In the genomic region with DNA sequence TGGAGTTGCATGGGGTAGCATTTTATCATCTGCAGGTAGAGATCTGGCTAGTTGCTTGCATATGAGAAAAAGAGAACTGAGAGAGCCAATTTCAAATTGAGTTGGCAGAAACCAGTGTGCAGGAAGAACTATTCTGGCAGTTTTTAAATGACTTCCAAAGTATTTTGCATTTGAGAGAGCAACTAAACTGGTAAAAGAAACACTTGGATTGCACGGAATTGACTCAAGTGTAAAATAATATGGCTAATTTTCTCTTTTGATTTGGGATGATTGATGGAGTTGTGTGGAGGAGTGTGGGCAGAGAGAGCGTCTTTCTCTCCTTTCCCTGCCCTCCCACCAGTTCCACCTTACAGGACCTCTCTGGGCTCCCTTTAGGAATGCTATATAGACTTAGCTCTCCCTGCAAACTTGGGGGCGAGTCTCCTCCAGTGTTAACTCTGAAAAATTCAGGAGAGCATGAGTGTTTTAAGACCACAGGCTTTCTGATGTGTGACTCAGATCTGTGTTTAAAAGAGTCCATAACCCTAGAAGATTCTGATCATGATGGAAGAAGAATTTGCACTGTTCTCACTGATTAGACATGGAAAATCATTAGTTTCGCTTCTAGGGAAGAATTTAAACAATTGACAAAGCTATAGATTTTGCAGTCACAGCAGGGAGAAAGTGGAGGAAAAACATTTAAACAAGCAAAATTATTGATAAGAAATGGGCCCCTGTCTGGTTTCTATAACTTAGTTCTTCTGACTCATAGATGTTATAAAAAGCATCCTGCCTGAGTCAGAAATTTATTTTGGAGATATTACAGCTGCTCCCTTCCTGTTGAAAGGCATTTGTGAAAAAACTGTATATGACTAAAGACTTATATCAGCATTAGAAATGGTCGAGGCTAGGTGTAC, we compare ENCODE assay signal across 8 cellular contexts. TPM values are rescaled to one million over a fixed set of nuclear protein-coding genes. Genes with fewer than 3 reads are reported as not detected.
DNase-seq lines count a peak whose midpoint lies in the region; ATAC-seq, FAIRE-seq and TF ChIP-seq lines count a peak whose summit lies in the region.

No MANE protein-coding gene starts in this region.

- TF ChIP-seq EP300 in K562 (IDR thresholded peaks at IDR 0.05; ENCODE audit: low read length), result no peak

- H3K27me3 ChIP-seq in K562 (ENCODE audit: control insufficient read depth in 2 of 2, insufficient read depth in 2 of 2, low read length in 2 of 2) (0 out of 5 replicates have a peak, but pooled peaks cover 0 to 4% of the 10 kb centered on the region in 2 experiments), skeletal muscle satellite cell (ENCODE audit: control insufficient read depth, insufficient read depth, low read length) (no peaks in the 10 kb centered on the region)

- no peak for TF ChIP-seq RAD21 in K562 (CRISPR knock-in tag; conservative IDR thresholded peaks at IDR 0.05 in 1 of 2, IDR thresholded peaks at IDR 0.05 in 1 of 2)

- 6% methylated on average over 5 of the region's 5 CpGs for WGBS in K562 (ENCODE audit: insufficient coverage, low coverage, missing lambda C conversion rate)

- H3K27ac ChIP-seq in K562 (ENCODE audit: extremely low read depth, low read depth, low read length), result no peak overlapping the region

- peaks cover 7% of the 10 kb centered on the region for H3K36me3 Mint-ChIP-seq in glutamatergic neuron (ENCODE audit: unreplicated experiment)

- no peak for FAIRE-seq in K562 (lab: Jason Lieb, UNC)

- intact Hi-C loops in K562 (cut with micrococcal nuclease), result no loop called here

- no peak overlapping the region for H3K27ac Mint-ChIP-seq in glutamatergic neuron (ENCODE audit: unreplicated experiment)

- no peak for TF ChIP-seq POLR2A in K562 (conservative IDR thresholded peaks at IDR 0.05)

- no peaks in the 10 kb centered on the region for H3K9me3 Mint-ChIP-seq in glutamatergic neuron (ENCODE audit: unreplicated experiment)

- in situ Hi-C loops in K562 (cut with MboI), result no loop called here

- ATAC-seq in GM19467 (IDR thresholded peaks at IDR 0.05; ENCODE audit: unreplicated experiment), result peak; percentile 76
- peak; percentile 56 for ATAC-seq in HG03457 (IDR thresholded peaks at IDR 0.05; ENCODE audit: unreplicated experiment)
- no peak for ATAC-seq in K562

- H3K4me1 ChIP-seq in K562 (replicated peaks in 1 of 2; ENCODE audit: control insufficient read depth in 2 of 2, insufficient read depth in 2 of 2, low read length in 2 of 2) (peaks cover 3 to 10% of the 10 kb centered on the region in 2 experiments), skeletal muscle satellite cell (ENCODE audit: control insufficient read depth, insufficient read depth, low read length) (peaks cover 45% of the 10 kb centered on the region)

- H3K9ac ChIP-seq in K562 (ENCODE audit: insufficient read depth in 1 of 2, low read depth in 2 of 2, low read length in 2 of 2) (no peak overlapping the region), skeletal muscle satellite cell (ENCODE audit: low read depth, low read length) (peak overlapping the region; percentile 67)

- no peak overlapping the region for H2AFZ ChIP-seq in K562 (ENCODE audit: low read depth, low read length)

- peaks cover under 1% of the 10 kb centered on the region for H3K27me3 Mint-ChIP-seq in glutamatergic neuron (ENCODE audit: unreplicated experiment)

- CTCF ChIA-PET in K562 (lab: Yijun Ruan, JAX; ENCODE audit: low intra/inter-chr PET ratio), result no interaction called here

- H3K4me2 ChIP-seq in K562 (ENCODE audit: insufficient read depth, low read length) (no peak overlapping the region), skeletal muscle satellite cell (ENCODE audit: low read length) (peak overlapping the region; percentile 80)

- no peaks in the 10 kb centered on the region for H3K79me2 ChIP-seq in K562 (ENCODE audit: control insufficient read depth, insufficient read depth, low read length)

- no peak overlapping the region for H3K4me3 Mint-ChIP-seq in glutamatergic neuron (ENCODE audit: unreplicated experiment)

- no peaks in the 10 kb centered on the region for H3K36me3 ChIP-seq in K562 (ENCODE audit: control insufficient read depth, insufficient read depth, low read length)
- H3K36me3 ChIP-seq in skeletal muscle satellite cell (ENCODE audit: insufficient read depth, low read length), result no peaks in the 10 kb centered on the region

- POLR2A ChIA-PET in K562 (lab: Yijun Ruan, JAX), result no interaction called here

- no peaks in the 10 kb centered on the region for H4K20me1 ChIP-seq in K562 (replicated peaks; ENCODE audit: control insufficient read depth, insufficient read depth, low read length)

- H3K9me1 ChIP-seq in K562 (ENCODE audit: control insufficient read depth, insufficient read depth, low read length), result no peaks in the 10 kb centered on the region

- TF ChIP-seq CTCF in K562 (IDR thresholded peaks at IDR 0.05 in 2 of 3, conservative IDR thresholded peaks at IDR 0.05 in 1 of 3; ENCODE audit: insufficient read depth in 2 of 3, low read depth in 1 of 3, low read length in 3 of 3) (no peak), glutamatergic neuron (IDR thresholded peaks at IDR 0.05; ENCODE audit: partially characterized antibody, unreplicated experiment) (no peak)

- H3K9me3 ChIP-seq in K562 (replicated peaks; ENCODE audit: control insufficient read depth, insufficient read depth, low read depth, low read length), result no peaks in the 10 kb centered on the region; the same call in 1 of the 2 replicates
- H3K9me3 ChIP-seq in skeletal muscle satellite cell (replicated peaks; ENCODE audit: low read length), result no peaks in the 10 kb centered on the region

- no TSS peak for BruUV-seq in K562 (replicated peaks; lab: Mats Ljungman, UMichigan)

- H3K4me3 ChIP-seq in K562 (no peak overlapping the region), skeletal muscle satellite cell (ENCODE audit: low read length) (peak overlapping the region; percentile 58)

- H3K4me1 Mint-ChIP-seq in glutamatergic neuron (ENCODE audit: low read depth, unreplicated experiment), result peaks cover 2% of the 10 kb centered on the region

- DNase-seq in COLO829 (ENCODE audit: low spot score) (peak; percentile 7), K562 (ENCODE audit: extremely low read depth in 1 of 4, low spot score in 3 of 4) (no peak), NCI-H146 (lab: John Stamatoyannopoulos, UW) (no peak), NCI-H1105 treated with DMSO at 0.1 percent for 48 hours (lab: John Stamatoyannopoulos, UW) (no peak), glutamatergic neuron (no peak)

TF ChIP-seq in K562, 482 proteins besides CTCF, POLR2A, EP300 and RAD21 (continues in another document):
- TF ChIP-seq ZNF431 (CRISPR knock-in tag; IDR thresholded peaks at IDR 0.05) (no peak), MXI1 (IDR thresholded peaks at IDR 0.05; ENCODE audit: low read depth, low read length) (no peak), ETV5 (CRISPR knock-in tag; IDR thresholded peaks at IDR 0.05; ENCODE audit: low read depth) (no peak), PTBP1 (IDR thresholded peaks at IDR 0.05; ENCODE audit: low read depth, low read length) (no peak), C11orf30 (IDR thresholded peaks at IDR 0.05; ENCODE audit: low read depth) (no peak), CHD2 (IDR thresholded peaks at IDR 0.05; ENCODE audit: low read depth, low read length) (no peak), RBM17 (IDR thresholded peaks at IDR 0.05; ENCODE audit: borderline replicate concordance, low read depth, low read length) (no peak), FOS (IDR thresholded peaks at IDR 0.05; ENCODE audit: extremely low read depth, insufficient read length) (no peak), MEF2A (IDR thresholded peaks at IDR 0.05; ENCODE audit: control insufficient read depth, low read depth, low read length) (peak; percentile 76; the same call in 1 of the 2 replicates), RFX5 (IDR thresholded peaks at IDR 0.05; ENCODE audit: low read depth, low read length) (no peak), HNRNPUL1 (IDR thresholded peaks at IDR 0.05; ENCODE audit: low read length) (no peak), FOSL1 (tag; conservative IDR thresholded peaks at IDR 0.05) (peak; percentile 79), KLF1 (tag; IDR thresholded peaks at IDR 0.05) (no peak)

RNA-seq across cellular contexts. Expression of gene CTBS, which starts 24.9 kb away (rescaled TPM):
- 13.7 and 21.8 TPM in 2 replicates for total RNA-seq in K562 (2011; cell fraction: chromatin; rRNA removed; ENCODE audit: low replicate concordance)
- total RNA-seq in K562 (2011; cell fraction: nucleolus; rRNA removed), result 8.5 and 9.9 TPM in 2 replicates
- total RNA-seq in K562 (2011; cell fraction: nucleoplasm; rRNA removed), result 13.1 and 19.8 TPM in 2 replicates
- total RNA-seq in K562 (2014; rRNA removed) (5.8 and 6.5 TPM in 2 replicates), K562 (2014; rRNA removed; fragmentation: Illumina TruSeq; extraction: Trizol) (9.9 and 10.6 TPM in 2 replicates), K562 (2015; rRNA removed; fragmentation: Illumina TruSeq; extraction: Trizol) (6.9 and 7.2 TPM in 2 replicates), K562 (2021) (10.3 and 12.2 TPM in 2 replicates), glutamatergic neuron (ENCODE audit: unreplicated experiment) (2.0 TPM)
- polyA plus RNA-seq in K562 (2011; rRNA removed) (19.8 and 20.0 TPM in 2 replicates), K562 (2014; fragmentation: Illumina TruSeq; extraction: Trizol) (10.6 and 11.5 TPM in 2 replicates), K562 (2014; fragmentation: Nextera tagmentation; extraction: Ambion mirVana) (1 to 10 TPM; 3.0 to 4.7 TPM), K562 (2014; rRNA removed) (8.6 and 10.1 TPM in 2 replicates)
- 4.7 and 11.9 TPM in 2 replicates for polyA plus RNA-seq in K562 (2011; cell fraction: cytosol; rRNA removed)
- polyA plus RNA-seq in K562 (2011; cell fraction: nucleus; rRNA removed), result 4.7 and 6.4 TPM in 2 replicates
- 8.7 and 23.3 TPM in 2 replicates for polyA plus RNA-seq in K562 (2012)
- polyA minus RNA-seq in K562 (2011; rRNA and poly(A)+ RNA removed), result 15.5 and 19.3 TPM in 2 replicates
- 5.9 and 8.3 TPM in 2 replicates for polyA minus RNA-seq in K562 (2011; cell fraction: cytosol; rRNA and poly(A)+ RNA removed)
- polyA minus RNA-seq in K562 (2011; cell fraction: nucleus; rRNA and poly(A)+ RNA removed), result 9.8 and 16.2 TPM in 2 replicates
- 7.6 and 8.5 TPM in 2 replicates for total RNA-seq in skeletal muscle satellite cell (2012; rRNA removed)
